22 cellular contexts compared by ENCODE assay signal in the genomic region with DNA sequence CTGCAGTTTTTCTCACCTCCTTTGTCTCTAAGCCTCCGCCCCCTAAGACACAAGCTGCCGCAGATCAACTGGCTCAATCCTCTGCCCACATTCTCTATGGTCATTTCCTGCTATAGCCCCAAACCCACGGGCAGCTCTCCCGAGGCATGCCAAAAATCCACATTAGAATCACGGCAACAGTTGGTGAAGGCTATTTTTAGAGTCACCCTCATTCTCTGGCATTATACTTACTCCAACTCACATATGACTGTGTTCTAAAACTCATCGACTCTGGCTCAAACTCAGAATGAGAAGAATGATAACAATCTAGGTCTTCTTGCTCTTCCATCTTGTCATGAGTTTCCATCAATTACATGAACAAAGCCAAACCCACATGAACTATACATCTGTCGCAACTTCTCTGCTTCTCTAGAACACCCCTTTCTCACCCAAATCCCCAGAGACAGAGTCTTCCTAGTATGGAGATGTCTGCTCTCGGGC. TPM values are rescaled to one million over a fixed set of nuclear protein-coding genes. Genes with fewer than 3 reads are reported as not detected.
A peak's percentile ranks its signal among the peaks of the same experiment; 100 is the strongest.
DNase-seq lines count a peak whose midpoint lies in the region; ATAC-seq lines count a peak whose summit lies in the region.
"Had no signal": no experiment of that assay in that cellular context is flagged by ENCODE, and none has a peak within 500 bp of the region (broad histone marks: within the 10 kb centered on the region; RNA-seq: fewer than 3 reads in every experiment).

No MANE protein-coding gene starts in this region.

- no peak for ATAC-seq in GM18498 (IDR thresholded peaks at IDR 0.05; ENCODE audit: unreplicated experiment)
- no peak for ATAC-seq in GM18511 (IDR thresholded peaks at IDR 0.05; ENCODE audit: unreplicated experiment)
- ATAC-seq in HG02885 (IDR thresholded peaks at IDR 0.05; ENCODE audit: poor library complexity, unreplicated experiment), result no peak
- ATAC-seq: K562, natural killer cell had no signal

- peak overlapping the region; percentile 19 for H3K27ac ChIP-seq in cingulate gyrus (ENCODE audit: low read depth, low read length)
- H3K27ac ChIP-seq: C4-2B, heart left ventricle, suprapubic skin had no signal

- H3K4me3 ChIP-seq in MG63 (no peak overlapping the region), skeletal muscle cell (ENCODE audit: low read depth, low read length) (no peak overlapping the region)
- H3K4me3 ChIP-seq: heart left ventricle, K562, suprapubic skin had no signal

- DNase-seq in EL (peak; percentile 72), MG63 (peak; percentile 81), skeletal muscle cell (ENCODE audit: low read depth) (peak; percentile 26)
- DNase-seq: activated CD4-positive, alpha-beta memory T cell treated with anti-CD3 and anti-CD28 coated beads, Interleukin-2, amount 10 ng/mL, durations not matched to agents 7 days and 5 days; activated naive CD8-positive, alpha-beta T cell treated with anti-CD3 and anti-CD28 coated beads for 36 hours; activated T-cell treated with anti-CD3 and anti-CD28 coated beads, Interleukin-2, amount 50 U/mL, for 24 hours; central memory CD4-positive, alpha-beta T cell; DMS153; effector memory CD4-positive, alpha-beta T cell; H9; heart left ventricle; natural killer cell; NCI-H1048; NCI-H2081 treated with DMSO at 0.1 percent for 48 hours; NCI-H524 had no signal

- no peaks in the 10 kb centered on the region for H3K27me3 ChIP-seq in MG63
- H3K27me3 ChIP-seq: heart left ventricle had no signal

- H3K36me3 ChIP-seq in MG63, result no peaks in the 10 kb centered on the region
- H3K36me3 ChIP-seq: heart left ventricle, suprapubic skin had no signal

- H3K9me3 ChIP-seq in MG63, result no peaks in the 10 kb centered on the region
- H3K9me3 ChIP-seq: suprapubic skin had no signal

RNA-seq across cellular contexts. Expression of a gene that starts 10.9 kb away (rescaled TPM):
- 0.57 and 1.1 TPM in 2 replicates for total RNA-seq in MG63 (2014; rRNA removed; shearing (Covaris generic); ENCODE audit: low replicate concordance)

RNA-seq across cellular contexts. Expression of a gene that starts 43.8 kb away (rescaled TPM):
- total RNA-seq in MG63 (2014; rRNA removed; shearing (Covaris generic); ENCODE audit: low replicate concordance), result 3.5 and 4.3 TPM in 2 replicates
- total RNA-seq: H9, K562 had no signal

Comparison
In these comparisons a context has a peak if more than half of its experiments do, and no peak if none do; other contexts are left out.
1. DNase-seq: peak in every context shown above with its lines; median percentile 81 in MG63; 72 in EL; 26 in skeletal muscle cell.